9 cellular contexts compared by ENCODE assay signal in the genomic region with DNA sequence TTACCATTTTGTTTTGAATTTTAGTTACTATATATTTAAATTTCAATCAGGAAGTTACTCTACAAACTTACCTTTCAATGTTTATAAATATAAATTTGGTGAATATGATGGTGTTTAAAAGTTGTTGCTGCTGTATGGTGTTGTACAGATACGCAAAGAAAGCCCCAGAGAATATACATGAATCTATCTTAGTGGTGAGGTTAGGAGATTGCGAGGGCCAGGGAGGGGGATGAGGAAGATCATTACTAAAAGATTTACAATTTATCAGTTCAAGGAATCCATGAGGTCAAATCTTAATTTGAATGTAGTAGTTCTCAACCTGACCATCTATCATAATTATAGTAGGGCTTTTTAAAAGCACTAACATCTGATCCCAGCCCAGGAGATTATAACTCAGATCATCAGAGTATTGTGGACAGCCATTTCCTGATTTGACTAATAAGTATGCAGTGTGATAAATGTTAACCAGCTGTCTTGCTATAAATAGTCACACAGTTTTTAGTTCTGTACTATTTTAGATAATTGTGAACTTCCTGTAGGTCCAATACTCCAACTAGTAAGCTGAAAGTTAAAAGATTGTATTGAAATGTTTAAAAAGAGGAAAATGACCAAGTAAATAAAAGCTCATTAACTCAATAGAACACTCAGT. TPM values are rescaled to one million over a fixed set of nuclear protein-coding genes. Genes with fewer than 3 reads are reported as not detected.
DNase-seq lines count a peak whose midpoint lies in the region; ATAC-seq and TF ChIP-seq lines count a peak whose summit lies in the region.
"Had no signal": no experiment of that assay in that cellular context is flagged by ENCODE, and none has a peak within 500 bp of the region (broad histone marks: within the 10 kb centered on the region; RNA-seq: fewer than 3 reads in every experiment).

No MANE protein-coding gene starts in this region.

- intact Hi-C loops in activated T-helper 2 cell treated with anti-CD3 and anti-CD28 coated beads, Interferon-gamma antibody, Interleukin-2, Interleukin-4, amounts not matched to agents 10 μg/mL and 5 μg/mL and 100 μg/mL, durations not matched to agents 14 hours and 24 hours and 36 hours (cut with micrococcal nuclease) = loop anchor here (1.0 to 2.0 kb wide), 5 partner anchors 23 to 173 kb away; no protein-coding TSS in a partner anchor
- intact Hi-C loops in stomach (cut with DNase I; ENCODE audit: low total_unique reads) = no loop called here
- intact Hi-C loops in vagina (cut with DNase I) = no loop called here

- no peak for DNase-seq in activated naive CD4-positive, alpha-beta T cell (lab: John Stamatoyannopoulos, UW)
- DNase-seq in activated T-helper 2 cell treated with anti-CD3 and anti-CD28 coated beads, Interferon-gamma antibody, Interleukin-2, Interleukin-4, amounts not matched to agents 10 μg/mL and 5 μg/mL and 100 μg/mL, durations not matched to agents 14 hours and 24 hours and 36 hours (ENCODE audit: low spot score) = no peak
- DNase-seq in stomach (no peak), upper lobe of left lung (no peak), BE2C (no peak), vagina (ENCODE audit: extremely low spot score in 2 of 2) (no peak)

- H3K27ac ChIP-seq in stomach (peak overlapping the region in 3 of 5 donors; percentile 1 to 57 (median 11)), upper lobe of left lung (peak overlapping the region in 1 of 4 donors; percentile 57), vagina (no peak overlapping the region)

- no peaks in the 10 kb centered on the region for H3K27me3 Mint-ChIP-seq in activated naive CD4-positive, alpha-beta T cell treated with anti-CD3 and anti-CD28 coated beads, Interleukin-2, amount 50 U/mL, for 24 hours
- H3K27me3 Mint-ChIP-seq in activated T-helper 2 cell treated with anti-CD3 and anti-CD28 coated beads, Interferon-gamma antibody, Interleukin-2, Interleukin-4, amounts not matched to agents 10 μg/mL and 5 μg/mL and 100 μg/mL, durations not matched to agents 14 hours and 24 hours and 36 hours (ENCODE audit: low read depth) = no peaks in the 10 kb centered on the region

- H3K36me3 ChIP-seq in stomach = peaks cover 5 to 56% (median 40%) of the 10 kb centered on the region in 4 donors
- H3K36me3 ChIP-seq in upper lobe of left lung = peaks cover 0 to 22% (median 2%) of the 10 kb centered on the region in 4 donors
- H3K36me3 ChIP-seq in BE2C = peaks cover 49% of the 10 kb centered on the region
- H3K36me3 ChIP-seq in vagina = peaks cover 0 to 8% of the 10 kb centered on the region in 2 donors

- H3K27me3 ChIP-seq in stomach = no peaks in the 10 kb centered on the region
- H3K27me3 ChIP-seq in upper lobe of left lung = no peaks in the 10 kb centered on the region
- no peaks in the 10 kb centered on the region for H3K27me3 ChIP-seq in BE2C
- no peaks in the 10 kb centered on the region for H3K27me3 ChIP-seq in vagina

- H3K27ac Mint-ChIP-seq in activated naive CD4-positive, alpha-beta T cell treated with anti-CD3 and anti-CD28 coated beads, Interleukin-2, amount 50 U/mL, for 24 hours = peak overlapping the region; percentile 68
- peak overlapping the region; percentile 50 for H3K27ac Mint-ChIP-seq in activated T-helper 2 cell treated with anti-CD3 and anti-CD28 coated beads, Interferon-gamma antibody, Interleukin-2, Interleukin-4, amounts not matched to agents 10 μg/mL and 5 μg/mL and 100 μg/mL, durations not matched to agents 14 hours and 24 hours and 36 hours

- H3K9me3 ChIP-seq in stomach (no peaks in the 10 kb centered on the region), upper lobe of left lung (no peaks in the 10 kb centered on the region), BE2C (no peaks in the 10 kb centered on the region), vagina (no peaks in the 10 kb centered on the region)

- no peak overlapping the region for H3K4me3 ChIP-seq in stomach
- H3K4me3 ChIP-seq in upper lobe of left lung = no peak overlapping the region
- H3K4me3 ChIP-seq in BE2C (ENCODE audit: low read depth, low read length) = no peak overlapping the region
- no peak overlapping the region for H3K4me3 ChIP-seq in vagina

- no peaks in the 10 kb centered on the region for H3K9me3 Mint-ChIP-seq in activated naive CD4-positive, alpha-beta T cell treated with anti-CD3 and anti-CD28 coated beads, Interleukin-2, amount 50 U/mL, for 24 hours
- H3K9me3 Mint-ChIP-seq in activated T-helper 2 cell treated with anti-CD3 and anti-CD28 coated beads, Interferon-gamma antibody, Interleukin-2, Interleukin-4, amounts not matched to agents 10 μg/mL and 5 μg/mL and 100 μg/mL, durations not matched to agents 14 hours and 24 hours and 36 hours = no peaks in the 10 kb centered on the region

- peaks cover 41% of the 10 kb centered on the region for H3K4me1 Mint-ChIP-seq in activated naive CD4-positive, alpha-beta T cell treated with anti-CD3 and anti-CD28 coated beads, Interleukin-2, amount 50 U/mL, for 24 hours
- peaks cover 57% of the 10 kb centered on the region for H3K4me1 Mint-ChIP-seq in activated T-helper 2 cell treated with anti-CD3 and anti-CD28 coated beads, Interferon-gamma antibody, Interleukin-2, Interleukin-4, amounts not matched to agents 10 μg/mL and 5 μg/mL and 100 μg/mL, durations not matched to agents 14 hours and 24 hours and 36 hours (ENCODE audit: low read depth)

- TF ChIP-seq EP300 in stomach (IDR thresholded peaks at IDR 0.05) = no peak
- no peak for TF ChIP-seq EP300 in upper lobe of left lung (IDR thresholded peaks at IDR 0.05)

- peak overlapping the region; percentile 27 for H3K4me3 Mint-ChIP-seq in activated naive CD4-positive, alpha-beta T cell treated with anti-CD3 and anti-CD28 coated beads, Interleukin-2, amount 50 U/mL, for 24 hours
- H3K4me3 Mint-ChIP-seq in activated T-helper 2 cell treated with anti-CD3 and anti-CD28 coated beads, Interferon-gamma antibody, Interleukin-2, Interleukin-4, amounts not matched to agents 10 μg/mL and 5 μg/mL and 100 μg/mL, durations not matched to agents 14 hours and 24 hours and 36 hours (ENCODE audit: low read depth) = peak overlapping the region; percentile 18

- peaks cover 9% of the 10 kb centered on the region for H3K36me3 Mint-ChIP-seq in activated naive CD4-positive, alpha-beta T cell treated with anti-CD3 and anti-CD28 coated beads, Interleukin-2, amount 50 U/mL, for 24 hours
- peaks cover 75% of the 10 kb centered on the region for H3K36me3 Mint-ChIP-seq in activated T-helper 2 cell treated with anti-CD3 and anti-CD28 coated beads, Interferon-gamma antibody, Interleukin-2, Interleukin-4, amounts not matched to agents 10 μg/mL and 5 μg/mL and 100 μg/mL, durations not matched to agents 14 hours and 24 hours and 36 hours (ENCODE audit: low read depth)

- peaks cover 0 to 36% (median 22%) of the 10 kb centered on the region in 4 donors for H3K4me1 ChIP-seq in stomach
- peaks cover 5 to 20% (median 14%) of the 10 kb centered on the region in 4 donors for H3K4me1 ChIP-seq in upper lobe of left lung
- no peaks in the 10 kb centered on the region for H3K4me1 ChIP-seq in BE2C
- H3K4me1 ChIP-seq in vagina = no peaks in the 10 kb centered on the region

- WGBS in stomach, 5 donors = 82 to 92% (median 89%) methylated on average over 2 of the region's 2 CpGs
- WGBS in upper lobe of left lung, 2 donors = 91 to 93% methylated on average over 2 of the region's 2 CpGs

- TF ChIP-seq POLR2A in stomach (IDR thresholded peaks at IDR 0.05) (no peak), upper lobe of left lung (IDR thresholded peaks at IDR 0.05) (no peak), vagina (IDR thresholded peaks at IDR 0.05) (no peak)

- ATAC-seq in HG03064 (IDR thresholded peaks at IDR 0.05; ENCODE audit: low read depth, unreplicated experiment) (peak; percentile 85), upper lobe of left lung (ENCODE audit: low FRiP score in 2 of 2) (no peak)

- no peak for TF ChIP-seq CTCF in stomach (IDR thresholded peaks at IDR 0.05)
- TF ChIP-seq CTCF in upper lobe of left lung (IDR thresholded peaks at IDR 0.05) = no peak
- no peak for TF ChIP-seq CTCF in BE2C (IDR thresholded peaks at IDR 0.05; ENCODE audit: low read depth, low read length)
- TF ChIP-seq CTCF in vagina (IDR thresholded peaks at IDR 0.05) = no peak

RNA-seq across cellular contexts. Expression of gene FAM3C, which starts 23.6 kb away (rescaled TPM):
- 57.6 and 59.5 TPM in 2 replicates for total RNA-seq in activated T-helper 2 cell treated with anti-CD3 and anti-CD28 coated beads, Interferon-gamma antibody, Interleukin-2, Interleukin-4, amounts not matched to agents 10 μg/mL and 5 μg/mL and 100 μg/mL, durations not matched to agents 14 hours and 24 hours and 36 hours
- total RNA-seq in stomach (100 to 1,000 TPM in 1 of 5 donors, 10 to 100 TPM in 4; 15.2 to 147 (median 23.3) TPM), upper lobe of left lung (10 to 100 TPM; 10.5 to 65.7 (median 34.9) TPM), vagina (36.1 TPM)
- 10 to 100 TPM; 25.2 to 32.5 (median 26.9) TPM for polyA plus RNA-seq in stomach
- polyA plus RNA-seq in BE2C (2012; ENCODE audit: insufficient read depth, insufficient read length, low read depth) = 30.0 TPM

RNA-seq across cellular contexts. Expression of gene WNT16, which starts 43.7 kb away (rescaled TPM):
- total RNA-seq in activated T-helper 2 cell treated with anti-CD3 and anti-CD28 coated beads, Interferon-gamma antibody, Interleukin-2, Interleukin-4, amounts not matched to agents 10 μg/mL and 5 μg/mL and 100 μg/mL, durations not matched to agents 14 hours and 24 hours and 36 hours = not detected in 2 replicates
- total RNA-seq in stomach = under 1 TPM in 1 of 5 donors, not detected in 4; 0.37 TPM
- polyA plus RNA-seq in stomach = under 1 TPM in 1 of 3 donors, not detected in 2; 0.05 TPM
- not detected for total RNA-seq in upper lobe of left lung
- polyA plus RNA-seq in BE2C (2012; ENCODE audit: insufficient read depth, insufficient read length, low read depth) = not detected
- 7.4 TPM for total RNA-seq in vagina
- total RNA-seq: SK-MEL-5 had no signal
